12 cellular contexts compared by ENCODE assay signal in the genomic region with DNA sequence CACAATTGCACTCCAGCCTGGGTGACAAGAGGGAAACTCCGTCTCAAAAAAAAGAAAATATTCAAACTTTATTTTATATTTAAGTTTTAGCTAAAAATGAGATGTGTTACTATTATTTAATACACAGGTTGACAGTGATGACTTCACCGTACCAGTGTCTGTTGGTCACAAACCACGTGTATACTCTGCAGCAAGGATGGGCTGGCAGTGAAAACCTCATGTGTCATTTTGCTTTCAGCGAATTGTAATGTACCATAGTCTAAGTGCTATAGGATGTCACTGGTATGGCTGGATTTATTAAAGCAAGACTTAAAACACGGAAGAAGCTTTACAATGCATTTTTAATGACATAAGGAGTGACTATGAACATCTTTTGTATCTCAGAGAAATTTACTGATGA. TPM values are rescaled to one million over a fixed set of nuclear protein-coding genes. Genes with fewer than 3 reads are reported as not detected.
"Had no signal": no experiment of that assay in that cellular context is flagged by ENCODE, and none has a peak within 500 bp of the region (broad histone marks: within the 10 kb centered on the region; RNA-seq: fewer than 3 reads in every experiment).

No MANE protein-coding gene starts in this region.

- H3K4me3 Mint-ChIP-seq: GM23338, H9, HFFc6 had no signal

- H3K9ac ChIP-seq: GM23248 had no signal

- H3K4me1 ChIP-seq: HAP-1 had no signal

- H3K36me3 ChIP-seq: HAP-1 had no signal

- ATAC-seq: GM23338, HCT116 had no signal

- FAIRE-seq: H1, H54 had no signal

- DNase-seq: GM23248, GOT3, H7, H9, HCEC 1CT, HFFc6 had no signal

- H3K4me2 ChIP-seq: GM23338 had no signal

- H3K27ac Mint-ChIP-seq: GM23338, H9, HFFc6 had no signal

- H3K27ac ChIP-seq: GM23248 had no signal

- H3K4me1 Mint-ChIP-seq: GM23338, H9 had no signal

- H2AFZ ChIP-seq: GM23248, GM23338 had no signal

- H3K9me3 ChIP-seq: HAP-1 had no signal

- H3K9me3 Mint-ChIP-seq: GM23338, H9, HFFc6 had no signal

- H3K4me3 ChIP-seq: GM23248, GM23338, HAP-1 had no signal

RNA-seq across cellular contexts. Expression of gene NHLH2, which starts 28.1 kb away (rescaled TPM):
- total RNA-seq: GM23248, H4, HFFc6 had no signal
